In genomic region chr2:108377815-108378630, GRCh38 we compare ENCODE assay signal across 10 cellular contexts. TPM values are rescaled to one million over a fixed set of nuclear protein-coding genes. Genes with fewer than 3 reads are reported as not detected.
DNase-seq lines count a peak whose midpoint lies in the region; ATAC-seq and TF ChIP-seq lines count a peak whose summit lies in the region.
"Had no signal": no experiment of that assay in that cellular context is flagged by ENCODE, and none has a peak within 500 bp of the region (broad histone marks: within the 10 kb centered on the region; RNA-seq: fewer than 3 reads in every experiment).

TSS of gene SULT1C4 (plus strand) at chr2:108377954. CDS start at chr2:108378338, 384 bp downstream.

- H3K36me3 Mint-ChIP-seq in activated CD4-positive, alpha-beta T cell treated with anti-CD3 and anti-CD28 coated beads, Interleukin-2, amount 10 ng/mL, durations not matched to agents 7 days and 5 days (ENCODE audit: low read depth) = no peaks in the 10 kb centered on the region

- no peak for ATAC-seq in HG02840 (IDR thresholded peaks at IDR 0.05; ENCODE audit: low FRiP score, unreplicated experiment)
- no peak for ATAC-seq in HG02763 (IDR thresholded peaks at IDR 0.05; ENCODE audit: unreplicated experiment)

- H3K36me3 ChIP-seq in SK-N-SH (replicated peaks in 1 of 2; ENCODE audit: control insufficient read depth in 1 of 2, insufficient read depth in 2 of 2, low read length in 1 of 2) (no peaks in the 10 kb centered on the region), muscle layer of colon (ENCODE audit: insufficient read depth, low read length) (no peaks in the 10 kb centered on the region), tibial artery (no peaks in the 10 kb centered on the region)

- H3K9me3 Mint-ChIP-seq in activated CD4-positive, alpha-beta T cell treated with anti-CD3 and anti-CD28 coated beads, Interleukin-2, amount 10 ng/mL, durations not matched to agents 7 days and 5 days = no peaks in the 10 kb centered on the region

- no peaks in the 10 kb centered on the region for H4K20me1 ChIP-seq in SK-N-SH (ENCODE audit: insufficient read depth)

- H3F3A ChIP-seq in SK-N-SH (replicated peaks; ENCODE audit: insufficient read depth) = no peaks in the 10 kb centered on the region

- no peak for TF ChIP-seq EP300 in SK-N-SH (IDR thresholded peaks at IDR 0.05; ENCODE audit: borderline replicate concordance in 1 of 2, low read depth in 1 of 2, low read length in 1 of 2)

- no peaks in the 10 kb centered on the region for H3K4me1 Mint-ChIP-seq in activated CD4-positive, alpha-beta T cell treated with anti-CD3 and anti-CD28 coated beads, Interleukin-2, amount 10 ng/mL, durations not matched to agents 7 days and 5 days

- H3K4me3 ChIP-seq in SK-N-SH (ENCODE audit: low read depth in 2 of 2, low read length in 1 of 2) (peak within 1 kb of the TSS in 1 of 2 experiments; percentile 42; a peak in 2 of 4 replicates), muscle layer of colon (ENCODE audit: low read depth in 1 of 2, low read length in 2 of 2) (peak within 1 kb of the TSS; percentile 0 to 58), tibial artery (peak within 1 kb of the TSS; percentile 27 to 29)

- H3K27me3 ChIP-seq in SK-N-SH (ENCODE audit: insufficient read depth) (no peaks in the 10 kb centered on the region), muscle layer of colon (ENCODE audit: control insufficient read depth in 1 of 2, insufficient read depth in 2 of 2, low read length in 2 of 2) (no peaks in the 10 kb centered on the region), tibial artery (no peaks in the 10 kb centered on the region)

- H3K9me2 ChIP-seq in SK-N-SH = no peaks in the 10 kb centered on the region

- DNase-seq in SK-N-SH (peak; percentile 70), globus pallidus (ENCODE audit: low spot score) (peak; percentile 53), tibial artery (peak in 1 of 2 donors; percentile 32), 8988T (no peak)
- no peak for DNase-seq in activated CD4-positive, alpha-beta T cell treated with anti-CD3 and anti-CD28 coated beads, Interleukin-2, amount 10 ng/mL, durations not matched to agents 7 days and 5 days

- TF ChIP-seq CTCF in SK-N-SH (IDR thresholded peaks at IDR 0.05) (no peak), tibial artery (IDR thresholded peaks at IDR 0.05) (no peak)

- TF ChIP-seq RAD21 in SK-N-SH (IDR thresholded peaks at IDR 0.05; ENCODE audit: low read length) = no peak

- no peaks in the 10 kb centered on the region for H3K79me2 ChIP-seq in SK-N-SH (ENCODE audit: insufficient read depth)

- H2AFZ ChIP-seq in SK-N-SH (ENCODE audit: low read depth) = peak within 1 kb of the TSS; percentile 56

- POLR2A ChIA-PET in SK-N-SH (lab: Yijun Ruan, JAX) = interaction anchor here (0.6 to 1.2 kb wide), 2 partner anchors 71 to 376 kb away, joined by 3 read pairs; partner anchors contain the start of gene GCC2
- POLR2A ChIA-PET in activated CD4-positive, alpha-beta T cell treated with anti-CD3 and anti-CD28 coated beads, Interleukin-2, amount 10 ng/mL, durations not matched to agents 7 days and 5 days (lab: Charles Lee) = no interaction called here

- intact Hi-C loops in tibial artery (cut with DNase I; ENCODE audit: low total_unique reads) = no loop called here

- H3K27ac ChIP-seq in SK-N-SH (ENCODE audit: low read depth in 2 of 2, low read length in 1 of 2) = peak within 1 kb of the TSS in 1 of 2 experiments; percentile 90; a peak in 2 of 4 replicates
- H3K27ac ChIP-seq in muscle layer of colon (ENCODE audit: low read depth, low read length) = no peak within 1 kb of the TSS
- no peak within 1 kb of the TSS for H3K27ac ChIP-seq in tibial artery

- H3K9ac ChIP-seq in SK-N-SH (no peak within 1 kb of the TSS), muscle layer of colon (ENCODE audit: low read length) (no peak within 1 kb of the TSS)

- no peaks in the 10 kb centered on the region for H3K9me3 ChIP-seq in SK-N-SH
- H3K9me3 ChIP-seq in muscle layer of colon (ENCODE audit: low read length) = no peaks in the 10 kb centered on the region
- peaks cover 0 to 2% (median 0%) of the 10 kb centered on the region in 3 donors for H3K9me3 ChIP-seq in tibial artery

- 0 out of 2 replicates have a peak within 1 kb of the TSS, but pooled peaks have one; percentile 5 for H3K4me2 ChIP-seq in SK-N-SH

- H3K4me3 Mint-ChIP-seq in activated CD4-positive, alpha-beta T cell treated with anti-CD3 and anti-CD28 coated beads, Interleukin-2, amount 10 ng/mL, durations not matched to agents 7 days and 5 days = no peak within 1 kb of the TSS

- CTCF ChIA-PET in SK-N-SH (lab: Yijun Ruan, JAX) = interaction anchor here (1.0 to 1.3 kb wide), 2 partner anchors 258 to 260 kb away, joined by 4 read pairs; no protein-coding TSS in a partner anchor
- CTCF ChIA-PET in activated CD4-positive, alpha-beta T cell treated with anti-CD3 and anti-CD28 coated beads, Interleukin-2, amount 10 ng/mL, durations not matched to agents 7 days and 5 days (lab: Charles Lee) = no interaction called here

- no peak within 1 kb of the TSS for H3K27ac Mint-ChIP-seq in activated CD4-positive, alpha-beta T cell treated with anti-CD3 and anti-CD28 coated beads, Interleukin-2, amount 10 ng/mL, durations not matched to agents 7 days and 5 days

- H3K4me1 ChIP-seq in SK-N-SH (ENCODE audit: control insufficient read depth in 1 of 2, insufficient read depth in 2 of 2, low read depth in 1 of 2, low read length in 1 of 2) = peaks cover 0 to 24% of the 10 kb centered on the region in 2 experiments; a peak in 2 of 4 replicates
- H3K4me1 ChIP-seq in muscle layer of colon (ENCODE audit: insufficient read depth, low read length) = peaks cover 11% of the 10 kb centered on the region
- H3K4me1 ChIP-seq in tibial artery = peaks cover 0 to 10% (median 3%) of the 10 kb centered on the region in 4 donors

- H3K27me3 Mint-ChIP-seq in activated CD4-positive, alpha-beta T cell treated with anti-CD3 and anti-CD28 coated beads, Interleukin-2, amount 10 ng/mL, durations not matched to agents 7 days and 5 days = peaks cover 4% of the 10 kb centered on the region

- WGBS in SK-N-SH (ENCODE audit: low lambda C conversion rate) = 55% methylated on average over 10 of the region's 13 CpGs

TF ChIP-seq in SK-N-SH, 30 proteins besides CTCF, POLR2A, EP300 and RAD21:
- TF ChIP-seq MEF2A (IDR thresholded peaks at IDR 0.05; ENCODE audit: borderline replicate concordance, low read depth) (no peak), RXRA (IDR thresholded peaks at IDR 0.05; ENCODE audit: borderline replicate concordance, low read depth) (no peak), IRF3 (IDR thresholded peaks at IDR 0.05; ENCODE audit: low read depth, low read length) (no peak), MAX (IDR thresholded peaks at IDR 0.05; ENCODE audit: low read depth) (no peak), RCOR1 (IDR thresholded peaks at IDR 0.05; ENCODE audit: low read length) (no peak), SMC3 (IDR thresholded peaks at IDR 0.05; ENCODE audit: low read depth, low read length) (no peak), FOXM1 (IDR thresholded peaks at IDR 0.05; ENCODE audit: low read depth) (no peak), MXI1 (IDR thresholded peaks at IDR 0.05; ENCODE audit: low read depth, low read length) (no peak)

RNA-seq across cellular contexts. Expression of gene SULT1C4, which starts in this region (rescaled TPM):
- 0.18 and 0.47 TPM in 2 replicates for polyA plus RNA-seq in SK-N-SH (2012; rRNA removed)
- polyA plus RNA-seq in SK-N-SH (2012; cell fraction: cytosol; rRNA removed) = 0.41 and 0.92 TPM in 2 replicates
- polyA plus RNA-seq in SK-N-SH (2012; cell fraction: nucleus; rRNA removed) = 0.40 and 0.43 TPM in 2 replicates
- total RNA-seq in activated CD4-positive, alpha-beta T cell treated with anti-CD3 and anti-CD28 coated beads, Interleukin-2, amount 10 ng/mL, durations not matched to agents 7 days and 5 days = not detected
- total RNA-seq: bronchial epithelial cell; T-helper 1 cell treated with Interleukin-12 subunit alpha and Interleukin-12 subunit beta and Interleukin-4 antibody, amounts not matched to agents 30 ng/mL and 1 ng/mL, for 36 hours had no signal

Comparison
In these comparisons a context has a peak if more than half of its experiments do, and no peak if none do; other contexts are left out.
1. Peak in DNase-seq and H3K4me2 ChIP-seq in SK-N-SH; RNA of the gene not detected or under 1 TPM.